ENCODE assay signal across 23 cellular contexts in genomic region chr9:92592946-92593860, GRCh38. TPM values are rescaled to one million over a fixed set of nuclear protein-coding genes. Genes with fewer than 3 reads are reported as not detected.
A peak's percentile ranks its signal among the peaks of the same experiment; 100 is the strongest.
DNase-seq lines count a peak whose midpoint lies in the region; ATAC-seq and TF ChIP-seq lines count a peak whose summit lies in the region.
"Had no signal": no experiment of that assay in that cellular context is flagged by ENCODE, and none has a peak within 500 bp of the region (broad histone marks: within the 10 kb centered on the region; RNA-seq: fewer than 3 reads in every experiment).

No MANE protein-coding gene starts in this region.

- no peak overlapping the region for H3K4me3 Mint-ChIP-seq in central memory CD8-positive, alpha-beta T cell
- H3K4me3 Mint-ChIP-seq in Calu3 (ENCODE audit: low read depth, unreplicated experiment) = no peak overlapping the region
- H3K4me3 Mint-ChIP-seq: GM23338, natural killer cell had no signal

- no peaks in the 10 kb centered on the region for H3K9me3 ChIP-seq in right cardiac atrium (ENCODE audit: control insufficient read depth, low read length)
- H3K9me3 ChIP-seq in right atrium auricular region = no peaks in the 10 kb centered on the region
- no peaks in the 10 kb centered on the region for H3K9me3 ChIP-seq in tibial artery
- H3K9me3 ChIP-seq: sigmoid colon had no signal

- H3K36me3 ChIP-seq in right atrium auricular region (no peaks in the 10 kb centered on the region), tibial artery (no peaks in the 10 kb centered on the region)
- H3K36me3 ChIP-seq: sigmoid colon had no signal

- no peak for TF ChIP-seq CTCF in right atrium auricular region (IDR thresholded peaks at IDR 0.05)
- TF ChIP-seq CTCF in tibial artery (IDR thresholded peaks at IDR 0.05) = no peak
- no peak for TF ChIP-seq CTCF in Calu3 (IDR thresholded peaks at IDR 0.05; ENCODE audit: unreplicated experiment)

- H3K4me1 ChIP-seq in right cardiac atrium (ENCODE audit: control insufficient read depth, insufficient read depth, low read length) (peaks cover 7% of the 10 kb centered on the region), right atrium auricular region (peaks cover 0 to 45% of the 10 kb centered on the region in 2 donors), tibial artery (peaks cover 0 to 73% (median 36%) of the 10 kb centered on the region in 4 donors)

- no peaks in the 10 kb centered on the region for H3K4me1 Mint-ChIP-seq in central memory CD8-positive, alpha-beta T cell
- no peaks in the 10 kb centered on the region for H3K4me1 Mint-ChIP-seq in Calu3 (ENCODE audit: low read depth, unreplicated experiment)
- H3K4me1 Mint-ChIP-seq: natural killer cell had no signal

- no peak overlapping the region for H3K4me3 ChIP-seq in right cardiac atrium (ENCODE audit: low read length)
- no peak overlapping the region for H3K4me3 ChIP-seq in right atrium auricular region
- no peak overlapping the region for H3K4me3 ChIP-seq in tibial artery
- H3K4me3 ChIP-seq: GM23338, sigmoid colon had no signal

- H3K27ac Mint-ChIP-seq in central memory CD8-positive, alpha-beta T cell (ENCODE audit: low read depth) = peak overlapping the region; percentile 14
- H3K27ac Mint-ChIP-seq in Calu3 (ENCODE audit: unreplicated experiment) = no peak overlapping the region
- H3K27ac Mint-ChIP-seq: GM23338, natural killer cell had no signal

- no TSS peak for BruUV-seq in Calu3 (replicated peaks; lab: Mats Ljungman, UMichigan)

- no peaks in the 10 kb centered on the region for H3K27me3 ChIP-seq in right cardiac atrium (ENCODE audit: control insufficient read depth, insufficient read depth)
- no peaks in the 10 kb centered on the region for H3K27me3 ChIP-seq in right atrium auricular region
- no peaks in the 10 kb centered on the region for H3K27me3 ChIP-seq in tibial artery
- H3K27me3 ChIP-seq: sigmoid colon had no signal

- H3K27me3 Mint-ChIP-seq in central memory CD8-positive, alpha-beta T cell = no peaks in the 10 kb centered on the region
- H3K27me3 Mint-ChIP-seq in Calu3 (ENCODE audit: unreplicated experiment) = no peaks in the 10 kb centered on the region

- no peaks in the 10 kb centered on the region for H3K36me3 Mint-ChIP-seq in central memory CD8-positive, alpha-beta T cell (ENCODE audit: insufficient read depth)
- no peaks in the 10 kb centered on the region for H3K36me3 Mint-ChIP-seq in Calu3 (ENCODE audit: insufficient read depth, unreplicated experiment)
- H3K36me3 Mint-ChIP-seq: natural killer cell had no signal

- no peak overlapping the region for H3K27ac ChIP-seq in right cardiac atrium (ENCODE audit: low read length)
- peak overlapping the region in 1 of 2 donors; percentile 22 for H3K27ac ChIP-seq in right atrium auricular region
- H3K27ac ChIP-seq in tibial artery = peak overlapping the region; percentile 64 to 74
- H3K27ac ChIP-seq: epithelial cell of prostate, HL-60, parathyroid adenoma had no signal

- DNase-seq in right cardiac atrium (no peak), right atrium auricular region (ENCODE audit: low spot score) (no peak), iris pigment epithelial cell (ENCODE audit: low read depth) (peak; percentile 26), tibial artery (no peak), Calu3 (no peak), T-helper 1 cell (no peak)
- DNase-seq in central memory CD8-positive, alpha-beta T cell (ENCODE audit: low spot score in 2 of 2) = no peak
- DNase-seq: activated CD4-positive, alpha-beta T cell treated with anti-CD3 and anti-CD28 coated beads, Interleukin-2, amount 50 U/mL, for 48 hours; activated naive CD4-positive, alpha-beta T cell treated with anti-CD3 and anti-CD28 coated beads, Interleukin-2, amount 50 U/mL, for 16 hours; dermis blood vessel endothelial cell; DMS79; natural killer cell; NCI-H1417; NCI-H526; SHP77 treated with DMSO at 0.1 percent for 48 hours; sigmoid colon; stimulated activated CD4-positive, alpha-beta T cell treated with anti-CD3 and anti-CD28 coated beads, Interleukin-2, amount 100 ng/mL, for 24 hours had no signal

- CTCF ChIA-PET in Calu3 (lab: Charles Lee) = no interaction called here

- intact Hi-C loops in right cardiac atrium (cut with DNase I) (no loop called here), tibial artery (cut with DNase I; ENCODE audit: low total_unique reads) (loop anchor here (10.0 kb wide), 1 partner anchor 48 kb away; no protein-coding TSS in a partner anchor), Calu3 (cut with micrococcal nuclease; ENCODE audit: unreplicated experiment) (no loop called here)

- ATAC-seq in right cardiac atrium (peak; percentile 40 to 47), GM19395 (IDR thresholded peaks at IDR 0.05; ENCODE audit: unreplicated experiment) (no peak)
- no peak for ATAC-seq in central memory CD8-positive, alpha-beta T cell (replicated peaks; ENCODE audit: extremely low read depth, poor library complexity, severe bottlenecking)
- ATAC-seq: GM23338 had no signal

- 51% methylated on average over 7 of the region's 7 CpGs for WGBS in right cardiac atrium

- no peaks in the 10 kb centered on the region for H3K9me3 Mint-ChIP-seq in central memory CD8-positive, alpha-beta T cell
- H3K9me3 Mint-ChIP-seq in Calu3 (ENCODE audit: low read depth, unreplicated experiment) = no peaks in the 10 kb centered on the region
- H3K9me3 Mint-ChIP-seq: GM23338, natural killer cell had no signal

RNA-seq across cellular contexts. Expression of gene ECM2, which starts 57.4 kb away (rescaled TPM):
- total RNA-seq in right cardiac atrium = 10 to 100 TPM; 11.1 to 17.6 (median 13.5) TPM
- 10.8 TPM for polyA plus RNA-seq in right cardiac atrium
- total RNA-seq in right atrium auricular region = 10 to 100 TPM in 1 of 2 donors, 1 to 10 TPM in 1; 7.3 to 18.5 TPM
- not detected in 2 replicates for total RNA-seq in Calu3 (2022)
- total RNA-seq: dermis blood vessel endothelial cell, GM23338, natural killer cell, OCI-LY7 had no signal

Comparison
In these comparisons a context has a peak if more than half of its experiments do, and no peak if none do; other contexts are left out.
1. ATAC-seq: peak in right cardiac atrium (2 of 2); none in central memory CD8-positive, alpha-beta T cell (single experiment) and GM19395 (single experiment).